Comparison of ENCODE assay signal across 11 cellular contexts in genomic region chr6:47455533-47456209, GRCh38. TPM values are rescaled to one million over a fixed set of nuclear protein-coding genes. Genes with fewer than 3 reads are reported as not detected.
DNase-seq lines count a peak whose midpoint lies in the region; ATAC-seq and TF ChIP-seq lines count a peak whose summit lies in the region.
"Had no signal": no experiment of that assay in that cellular context is flagged by ENCODE, and none has a peak within 500 bp of the region (broad histone marks: within the 10 kb centered on the region; RNA-seq: fewer than 3 reads in every experiment).

No MANE protein-coding gene starts in this region.

- ATAC-seq in GM18517 (IDR thresholded peaks at IDR 0.05; ENCODE audit: unreplicated experiment) (peak; percentile 72), GM21390 (IDR thresholded peaks at IDR 0.05; ENCODE audit: unreplicated experiment) (peak; percentile 82), HG03139 (IDR thresholded peaks at IDR 0.05; ENCODE audit: unreplicated experiment) (peak; percentile 55), body of pancreas (no peak)
- ATAC-seq: psoas muscle had no signal

- whole genome bisulfite sequencing in body of pancreas, 2 donors: 66 to 70% methylated on average over 4 of the region's 4 CpGs

- H3K27me3 ChIP-seq in body of pancreas: no peaks in the 10 kb centered on the region

- TF ChIP-seq CTCF in body of pancreas (IDR thresholded peaks at IDR 0.05): no peak
- TF ChIP-seq CTCF in foreskin fibroblast (IDR thresholded peaks at IDR 0.05; ENCODE audit: low read depth, low read length): no peak

- intact Hi-C loops in body of pancreas (cut with DNase I): no loop called here

- peaks cover 45% of the 10 kb centered on the region for H3K4me1 ChIP-seq in body of pancreas
- H3K4me1 ChIP-seq: psoas muscle had no signal

- DNase-seq in body of pancreas (peak; percentile 63 to 85 (median 78)), T-helper 1 cell (no peak), SW480 (ENCODE audit: low spot score) (no peak), NCI-H226 (no peak), foreskin fibroblast (no peak)
- DNase-seq: NCI-H2227 treated with DMSO at 0.1 percent for 48 hours, psoas muscle, T-helper 9 cell had no signal

- H3K27ac ChIP-seq in body of pancreas: peak overlapping the region in 2 of 4 donors; percentile 30 to 65
- H3K27ac ChIP-seq: psoas muscle had no signal

- H3K4me3 ChIP-seq in body of pancreas: no peak overlapping the region
- H3K4me3 ChIP-seq in foreskin fibroblast (ENCODE audit: low read depth in 1 of 2, low read length in 2 of 2): no peak overlapping the region
- H3K4me3 ChIP-seq: psoas muscle had no signal

- H3K9me3 ChIP-seq in body of pancreas: no peaks in the 10 kb centered on the region
- H3K9me3 ChIP-seq: psoas muscle had no signal

- no peak for TF ChIP-seq POLR2A in body of pancreas (IDR thresholded peaks at IDR 0.05)

- no peaks in the 10 kb centered on the region for H3K36me3 ChIP-seq in body of pancreas (replicated peaks in 1 of 2; ENCODE audit: insufficient read depth in 1 of 2, low read depth in 2 of 2)

RNA-seq across cellular contexts. Expression of gene CD2AP, which starts 21.9 kb away (rescaled TPM):
- total RNA-seq in body of pancreas: 10 to 100 TPM; 28.5 to 31.0 TPM

Comparison
In these comparisons a context has a peak if more than half of its experiments do, and no peak if none do; other contexts are left out.
1. DNase-seq: peak in body of pancreas (4 of 4); none in T-helper 1 cell (0 of 5), SW480 (single experiment), NCI-H226 (single experiment) and foreskin fibroblast (0 of 2).